1 cellular context compared by ENCODE assay signal in the genomic region with DNA sequence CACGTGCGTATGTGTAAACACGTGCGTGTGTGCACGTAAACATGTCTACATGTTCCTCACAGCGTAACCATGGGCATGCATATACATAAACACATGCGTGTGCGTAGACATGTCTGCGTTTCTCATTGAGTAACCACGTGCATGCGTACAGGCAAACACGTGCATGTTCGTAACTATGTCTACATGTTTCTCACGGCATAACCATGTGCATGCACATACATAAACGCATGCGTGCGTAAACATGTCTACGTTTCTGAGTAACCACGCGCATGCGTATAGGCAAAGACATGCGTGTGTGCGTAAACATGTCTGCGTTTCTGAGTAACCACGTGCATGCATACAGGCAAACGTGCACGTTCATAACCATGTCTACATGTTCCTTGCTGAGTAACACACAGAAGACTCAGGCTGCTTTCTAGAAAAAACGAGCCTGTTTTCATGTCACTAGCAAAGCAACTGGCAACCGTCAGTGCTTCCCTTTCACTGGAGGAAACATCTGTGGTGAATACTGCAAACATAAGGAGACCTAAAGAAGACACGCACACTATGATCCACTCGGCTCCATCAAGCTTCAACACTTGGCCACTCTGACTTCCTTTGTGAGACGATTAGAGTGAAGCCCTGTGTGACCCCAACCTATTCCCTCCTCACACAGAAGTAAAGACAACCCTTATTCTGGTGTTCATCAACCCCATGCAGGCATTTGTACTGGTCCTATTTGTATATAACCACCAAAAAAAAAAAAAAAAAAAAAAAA.
A peak's percentile ranks its signal among the peaks of the same experiment; 100 is the strongest.
TF ChIP-seq lines count a peak whose summit lies in the region.

No MANE protein-coding gene starts in this region.

TF ChIP-seq in K562, 482 proteins besides CTCF, POLR2A, EP300 and RAD21 (continued from another document):
- TF ChIP-seq, protein P1, sequence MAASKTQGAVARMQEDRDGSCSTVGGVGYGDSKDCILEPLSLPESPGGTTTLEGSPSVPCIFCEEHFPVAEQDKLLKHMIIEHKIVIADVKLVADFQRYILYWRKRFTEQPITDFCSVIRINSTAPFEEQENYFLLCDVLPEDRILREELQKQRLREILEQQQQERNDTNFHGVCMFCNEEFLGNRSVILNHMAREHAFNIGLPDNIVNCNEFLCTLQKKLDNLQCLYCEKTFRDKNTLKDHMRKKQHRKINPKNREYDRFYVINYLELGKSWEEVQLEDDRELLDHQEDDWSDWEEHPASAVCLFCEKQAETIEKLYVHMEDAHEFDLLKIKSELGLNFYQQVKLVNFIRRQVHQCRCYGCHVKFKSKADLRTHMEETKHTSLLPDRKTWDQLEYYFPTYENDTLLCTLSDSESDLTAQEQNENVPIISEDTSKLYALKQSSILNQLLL (CRISPR knock-in tag; IDR thresholded peaks at IDR 0.05; ENCODE audit: borderline replicate concordance), result peak; percentile 83; the same call in 1 of the 2 replicates
- no peak for TF ChIP-seq NR4A1 (CRISPR knock-in tag; IDR thresholded peaks at IDR 0.05)
- TF ChIP-seq NR4A1 (tag; IDR thresholded peaks at IDR 0.05), result no peak
- no peak for TF ChIP-seq POLR2H (tag; IDR thresholded peaks at IDR 0.05; ENCODE audit: low read depth)
- TF ChIP-seq MTA2 (IDR thresholded peaks at IDR 0.05; ENCODE audit: low read depth), result no peak
- no peak for TF ChIP-seq ZFX (CRISPR knock-in tag; IDR thresholded peaks at IDR 0.05)
- TF ChIP-seq, protein P2, sequence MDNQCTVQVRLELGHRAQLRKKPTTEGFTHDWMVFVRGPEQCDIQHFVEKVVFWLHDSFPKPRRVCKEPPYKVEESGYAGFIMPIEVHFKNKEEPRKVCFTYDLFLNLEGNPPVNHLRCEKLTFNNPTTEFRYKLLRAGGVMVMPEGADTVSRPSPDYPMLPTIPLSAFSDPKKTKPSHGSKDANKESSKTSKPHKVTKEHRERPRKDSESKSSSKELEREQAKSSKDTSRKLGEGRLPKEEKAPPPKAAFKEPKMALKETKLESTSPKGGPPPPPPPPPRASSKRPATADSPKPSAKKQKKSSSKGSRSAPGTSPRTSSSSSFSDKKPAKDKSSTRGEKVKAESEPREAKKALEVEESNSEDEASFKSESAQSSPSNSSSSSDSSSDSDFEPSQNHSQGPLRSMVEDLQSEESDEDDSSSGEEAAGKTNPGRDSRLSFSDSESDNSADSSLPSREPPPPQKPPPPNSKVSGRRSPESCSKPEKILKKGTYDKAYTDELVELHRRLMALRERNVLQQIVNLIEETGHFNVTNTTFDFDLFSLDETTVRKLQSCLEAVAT (IDR thresholded peaks at IDR 0.05), result no peak
- no peak for TF ChIP-seq ZNF668 (CRISPR knock-in tag; IDR thresholded peaks at IDR 0.05)
- no peak for TF ChIP-seq ZNF79 (CRISPR knock-in tag; IDR thresholded peaks at IDR 0.05; ENCODE audit: low read depth)
- TF ChIP-seq ZNF121 (CRISPR knock-in tag; conservative IDR thresholded peaks at IDR 0.05), result no peak
- no peak for TF ChIP-seq ZFP1 (CRISPR knock-in tag; IDR thresholded peaks at IDR 0.05)
- TF ChIP-seq SMAD2 (IDR thresholded peaks at IDR 0.05; ENCODE audit: low read depth, low read length), result no peak
- TF ChIP-seq ZNF253 (CRISPR knock-in tag; conservative IDR thresholded peaks at IDR 0.05), result no peak
- TF ChIP-seq ETV5 (CRISPR knock-in tag; IDR thresholded peaks at IDR 0.05; ENCODE audit: low read depth), result no peak
- TF ChIP-seq, protein P3, sequence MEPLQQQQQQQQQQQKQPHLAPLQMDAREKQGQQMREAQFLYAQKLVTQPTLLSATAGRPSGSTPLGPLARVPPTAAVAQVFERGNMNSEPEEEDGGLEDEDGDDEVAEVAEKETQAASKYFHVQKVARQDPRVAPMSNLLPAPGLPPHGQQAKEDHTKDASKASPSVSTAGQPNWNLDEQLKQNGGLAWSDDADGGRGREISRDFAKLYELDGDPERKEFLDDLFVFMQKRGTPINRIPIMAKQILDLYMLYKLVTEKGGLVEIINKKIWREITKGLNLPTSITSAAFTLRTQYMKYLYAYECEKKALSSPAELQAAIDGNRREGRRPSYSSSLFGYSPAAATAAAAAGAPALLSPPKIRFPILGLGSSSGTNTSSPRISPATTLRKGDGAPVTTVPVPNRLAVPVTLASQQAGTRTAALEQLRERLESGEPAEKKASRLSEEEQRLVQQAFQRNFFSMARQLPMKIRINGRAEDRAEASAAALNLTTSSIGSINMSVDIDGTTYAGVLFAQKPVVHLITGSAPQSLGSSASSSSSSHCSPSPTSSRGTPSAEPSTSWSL (CRISPR knock-in tag; IDR thresholded peaks at IDR 0.05; ENCODE audit: borderline replicate concordance), result no peak
- no peak for TF ChIP-seq SIN3A (IDR thresholded peaks at IDR 0.05; ENCODE audit: borderline replicate concordance in 2 of 2, control insufficient read depth in 1 of 2, low read depth in 2 of 2, low read length in 2 of 2)
- 0 out of 2 replicates have a peak, but pooled peaks have one; percentile 41 for TF ChIP-seq ZNF707 (CRISPR knock-in tag; conservative IDR thresholded peaks at IDR 0.05)
- no peak for TF ChIP-seq NUFIP1 (IDR thresholded peaks at IDR 0.05; ENCODE audit: partially characterized antibody)
- no peak for TF ChIP-seq ZNF12 (CRISPR knock-in tag; IDR thresholded peaks at IDR 0.05)
